Comparison of ENCODE assay signal across 1 cellular context in the genomic region with DNA sequence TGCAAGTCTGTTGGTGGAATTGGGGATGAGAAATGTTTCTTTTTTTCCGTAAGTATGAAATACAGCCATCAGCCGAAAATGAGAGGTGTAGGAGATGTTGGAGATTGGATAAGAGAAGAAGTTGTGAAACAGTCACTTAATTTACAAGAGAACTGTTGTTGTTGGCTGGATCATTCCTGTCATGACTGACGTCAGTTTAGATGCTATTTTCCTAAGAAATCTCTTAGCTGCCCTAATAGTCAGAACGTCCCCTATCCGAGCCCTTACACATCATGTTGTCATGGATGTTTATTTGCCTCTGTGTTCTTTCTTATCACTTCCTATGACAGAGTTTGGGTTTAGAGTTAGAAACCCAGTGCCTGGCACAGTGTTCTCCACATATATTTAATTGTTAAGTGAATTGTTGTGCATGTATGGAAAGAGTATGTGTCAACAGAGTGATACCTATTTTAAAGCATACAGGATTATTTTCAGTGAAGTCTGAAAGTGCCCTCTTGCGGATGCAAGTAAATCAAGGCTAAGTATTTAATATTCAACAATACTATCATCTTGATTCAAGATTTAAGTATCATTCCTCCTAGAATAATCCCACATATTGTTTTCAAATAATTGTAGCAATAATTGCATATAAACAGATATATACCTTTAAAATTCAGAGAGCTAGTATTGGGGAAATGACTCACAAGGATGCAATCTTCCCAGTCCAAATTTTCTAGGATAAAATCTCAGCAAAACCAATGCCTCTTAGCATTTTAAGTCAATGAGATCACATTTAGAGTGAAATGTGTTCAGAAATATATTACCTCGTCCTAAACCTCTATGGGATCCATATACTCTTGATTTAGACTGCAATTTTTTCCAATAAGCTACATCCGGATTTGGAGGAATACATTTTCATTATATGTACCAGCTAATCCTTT.
TF ChIP-seq lines count a peak whose summit lies in the region.

No MANE protein-coding gene starts in this region.

TF ChIP-seq in IMR-90, 13 proteins besides CTCF, POLR2A, EP300 and RAD21:
- TF ChIP-seq FOS (IDR thresholded peaks at IDR 0.05; ENCODE audit: low read depth, low read length) (peak; percentile 33; the same call in 1 of the 2 replicates), CEBPB (IDR thresholded peaks at IDR 0.05; ENCODE audit: low read depth, low read length) (peak; percentile 86), RCOR1 (IDR thresholded peaks at IDR 0.05; ENCODE audit: insufficient replicate concordance, low read length) (no peak), NFE2L2 (IDR thresholded peaks at IDR 0.05; ENCODE audit: low read depth, low read length) (no peak), SMC3 (IDR thresholded peaks at IDR 0.05; ENCODE audit: low read depth, low read length) (no peak), ELK1 (IDR thresholded peaks at IDR 0.05; ENCODE audit: borderline replicate concordance, low read depth, low read length) (no peak), MAZ (IDR thresholded peaks at IDR 0.05; ENCODE audit: borderline replicate concordance, low read depth, low read length) (no peak), BHLHE40 (IDR thresholded peaks at IDR 0.05; ENCODE audit: low read depth, low read length) (no peak)
- TF ChIP-seq, protein P1, sequence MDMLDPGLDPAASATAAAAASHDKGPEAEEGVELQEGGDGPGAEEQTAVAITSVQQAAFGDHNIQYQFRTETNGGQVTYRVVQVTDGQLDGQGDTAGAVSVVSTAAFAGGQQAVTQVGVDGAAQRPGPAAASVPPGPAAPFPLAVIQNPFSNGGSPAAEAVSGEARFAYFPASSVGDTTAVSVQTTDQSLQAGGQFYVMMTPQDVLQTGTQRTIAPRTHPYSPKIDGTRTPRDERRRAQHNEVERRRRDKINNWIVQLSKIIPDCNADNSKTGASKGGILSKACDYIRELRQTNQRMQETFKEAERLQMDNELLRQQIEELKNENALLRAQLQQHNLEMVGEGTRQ (IDR thresholded peaks at IDR 0.05; ENCODE audit: low read depth, low read length): no peak
TF ChIP-seq in IMR-90: peak in this region for 2.
